In the genomic region with DNA sequence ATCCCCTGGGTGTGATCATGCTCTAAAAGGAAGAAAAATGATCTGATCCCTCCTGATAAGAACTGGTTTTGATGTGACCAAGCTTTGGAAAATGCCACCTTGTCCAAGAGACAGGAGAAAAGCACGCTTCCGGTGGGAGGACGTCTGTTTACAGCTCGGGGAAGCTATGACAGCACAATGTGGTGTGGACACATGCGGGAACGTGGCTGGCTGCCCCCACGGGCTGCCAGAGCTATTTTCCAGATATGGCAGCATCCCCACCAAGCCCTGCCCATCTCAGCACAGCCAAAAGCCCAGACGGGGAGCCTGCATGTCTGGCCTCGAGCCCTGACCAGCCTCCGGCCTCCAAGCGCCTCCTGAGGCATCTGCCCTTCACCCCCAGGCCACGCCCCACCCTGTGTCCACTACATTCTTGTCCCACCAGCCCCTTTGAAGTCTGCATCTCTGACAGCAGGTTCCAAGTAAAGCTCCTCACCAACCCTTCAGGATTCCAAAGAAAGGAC, we compare ENCODE assay signal across 27 cellular contexts.
DNase-seq lines count a peak whose midpoint lies in the region; ATAC-seq and TF ChIP-seq lines count a peak whose summit lies in the region.
"Had no signal": no experiment of that assay in that cellular context is flagged by ENCODE, and none has a peak within 500 bp of the region (broad histone marks: within the 10 kb centered on the region; RNA-seq: fewer than 3 reads in every experiment).

No MANE protein-coding gene starts in this region.

- H3K27ac ChIP-seq in gastroesophageal sphincter = peak overlapping the region in 2 of 4 donors; percentile 32 to 42
- H3K27ac ChIP-seq in rectal smooth muscle tissue (ENCODE audit: low read depth, low read length) = peak overlapping the region; percentile 62
- H3K27ac ChIP-seq: body of pancreas, foreskin keratinocyte, PC-9, VCaP had no signal

- TF ChIP-seq CTCF in gastroesophageal sphincter (IDR thresholded peaks at IDR 0.05) = no peak

- no peak for TF ChIP-seq POLR2A in gastroesophageal sphincter (IDR thresholded peaks at IDR 0.05)

- H3K4me1 ChIP-seq in gastroesophageal sphincter (peaks cover 0 to 34% (median 5%) of the 10 kb centered on the region in 3 donors), rectal smooth muscle tissue (ENCODE audit: control insufficient read depth, insufficient read depth, low read length) (peaks cover 13% of the 10 kb centered on the region)
- H3K4me1 ChIP-seq: body of pancreas had no signal

- no peak for TF ChIP-seq EP300 in gastroesophageal sphincter (IDR thresholded peaks at IDR 0.05)

- no peak overlapping the region for H3K9ac ChIP-seq in rectal smooth muscle tissue (ENCODE audit: low read length)

- WGBS in gastroesophageal sphincter (ENCODE audit: low coverage in 1 of 2), 2 donors = 11 to 14% methylated on average over 6 to 8 of the region's 12 CpGs

- intact Hi-C loops in left cardiac atrium (cut with DNase I) (no loop called here), cardiac septum (cut with DNase I) (no loop called here)

- H3K27me3 ChIP-seq in gastroesophageal sphincter (no peaks in the 10 kb centered on the region), rectal smooth muscle tissue (ENCODE audit: control insufficient read depth, insufficient read depth, low read length) (no peaks in the 10 kb centered on the region)
- H3K27me3 ChIP-seq: body of pancreas, foreskin keratinocyte had no signal

- H3K9me3 ChIP-seq in gastroesophageal sphincter = no peaks in the 10 kb centered on the region
- H3K9me3 ChIP-seq: body of pancreas had no signal

- peak; percentile 44 for DNase-seq in left cardiac atrium
- DNase-seq in cardiac septum (ENCODE audit: low spot score) = no peak
- DNase-seq in effector CD4-positive, alpha-beta T cell = no peak
- no peak for DNase-seq in RKO (ENCODE audit: low spot score)
- DNase-seq: 8988T; activated CD4-positive, alpha-beta T cell treated with anti-CD3 and anti-CD28 coated beads for 4 hours; activated effector memory CD4-positive, alpha-beta T cell treated with anti-CD3 and anti-CD28 coated beads, Interleukin-2, amount 50 U/mL, for 16 hours; activated naive CD8-positive, alpha-beta T cell treated with anti-CD3 and anti-CD28 coated beads, Interleukin-2, amount 10 ng/mL, durations not matched to agents 7 days and 5 days; activated T-cell treated with anti-CD3 and anti-CD28 coated beads, Interleukin-2, amount 50 U/mL, for 1 hour; body of pancreas; CD8-positive, alpha-beta T cell; foreskin keratinocyte; naive B cell; NCI-H1092; NCI-H187 treated with DMSO at 0.1 percent for 48 hours; NCI-H526; nucleus accumbens; SIG-M5; stimulated activated CD4-positive, alpha-beta T cell treated with anti-CD3 and anti-CD28 coated beads, Interleukin-2, amount 100 ng/mL, for 48 hours; T-helper 9 cell had no signal

- peak; percentile 21 to 80 for ATAC-seq in left cardiac atrium
- ATAC-seq in gastroesophageal sphincter = peak; percentile 53
- ATAC-seq in GM21515 (IDR thresholded peaks at IDR 0.05; ENCODE audit: unreplicated experiment) = no peak
- ATAC-seq in HG03025 (IDR thresholded peaks at IDR 0.05; ENCODE audit: low FRiP score, unreplicated experiment) = no peak
- ATAC-seq: body of pancreas; CD8-positive, alpha-beta T cell; foreskin keratinocyte; left colon had no signal

- no peaks in the 10 kb centered on the region for H3K36me3 ChIP-seq in gastroesophageal sphincter
- H3K36me3 ChIP-seq in rectal smooth muscle tissue (ENCODE audit: control insufficient read depth, insufficient read depth, low read length) = no peaks in the 10 kb centered on the region

- H3K4me3 ChIP-seq in gastroesophageal sphincter = no peak overlapping the region
- no peak overlapping the region for H3K4me3 ChIP-seq in rectal smooth muscle tissue (ENCODE audit: low read length)
- H3K4me3 ChIP-seq: body of pancreas, PC-9 had no signal

Comparison
In these comparisons a context has a peak if more than half of its experiments do, and no peak if none do; other contexts are left out.
1. ATAC-seq: peak in left cardiac atrium (2 of 2) and gastroesophageal sphincter (single experiment); none in GM21515 (single experiment) and HG03025 (single experiment).